In the genomic region with DNA sequence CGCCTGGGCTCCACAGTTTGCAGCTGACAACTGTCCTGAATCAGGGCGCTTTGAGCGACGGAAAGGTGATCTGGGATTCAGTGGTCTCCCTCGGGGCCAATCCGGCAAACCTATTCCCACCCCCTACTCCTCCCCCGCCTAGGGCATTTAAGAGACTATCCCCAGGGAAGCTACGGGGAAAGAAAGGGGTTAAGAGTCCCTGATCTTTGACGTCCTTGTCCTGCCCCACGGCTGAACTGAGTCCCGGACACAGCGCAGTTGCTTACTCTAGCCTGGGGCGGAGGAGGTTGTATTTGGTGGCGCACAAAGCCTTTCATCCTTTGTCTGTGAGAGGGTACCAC, we compare ENCODE assay signal across 13 cellular contexts. TPM values are rescaled to one million over a fixed set of nuclear protein-coding genes. Genes with fewer than 3 reads are reported as not detected.
DNase-seq lines count a peak whose midpoint lies in the region; ATAC-seq, FAIRE-seq and TF ChIP-seq lines count a peak whose summit lies in the region.
"Had no signal": no experiment of that assay in that cellular context is flagged by ENCODE, and none has a peak within 500 bp of the region (broad histone marks: within the 10 kb centered on the region; RNA-seq: fewer than 3 reads in every experiment).

No MANE protein-coding gene starts in this region.

- DNase-seq in H7, result peak; percentile 35
- DNase-seq in kidney, result peak; percentile 39
- DNase-seq in spleen, result no peak
- no peak for DNase-seq in ovary
- no peak for DNase-seq in frontal cortex (ENCODE audit: low spot score in 2 of 2)
- no peak for DNase-seq in activated naive CD4-positive, alpha-beta T cell treated with anti-CD3 and anti-CD28 coated beads, Interleukin-2, amount 10 ng/mL, durations not matched to agents 7 days and 5 days
- DNase-seq: activated effector memory CD4-positive, alpha-beta T cell treated with Interleukin-2 at 50 U/mL for 16 hours; Caco-2; NCI-H524; trophoblast cell had no signal

- H3K27me3 ChIP-seq in H7 (ENCODE audit: control insufficient read depth, insufficient read depth, low read length), result peaks cover 57% of the 10 kb centered on the region
- H3K27me3 ChIP-seq in spleen (replicated peaks in 1 of 7), result peaks cover 0 to 85% (median 57%) of the 10 kb centered on the region in 7 donors
- no peaks in the 10 kb centered on the region for H3K27me3 ChIP-seq in ovary

- H3K4me3 ChIP-seq in H7 (ENCODE audit: insufficient read depth, low read depth, low read length) (peak overlapping the region; percentile 68), kidney (ENCODE audit: low read length in 2 of 2) (peak overlapping the region; percentile 36 to 90), spleen (peak overlapping the region in 6 of 8 donors; percentile 22 to 83 (median 66)), ovary (no peak overlapping the region)

- no peaks in the 10 kb centered on the region for H3K9me3 ChIP-seq in kidney (ENCODE audit: control insufficient read depth in 1 of 2, low read length in 2 of 2)
- no peaks in the 10 kb centered on the region for H3K9me3 ChIP-seq in spleen
- H3K9me3 ChIP-seq in ovary, result no peaks in the 10 kb centered on the region
- H3K9me3 ChIP-seq: Caco-2 had no signal

- H3K9me3 Mint-ChIP-seq in brain, result peaks cover 0 to 3% (median 2%) of the 10 kb centered on the region in 5 experiments
- no peaks in the 10 kb centered on the region for H3K9me3 Mint-ChIP-seq in activated naive CD4-positive, alpha-beta T cell treated with anti-CD3 and anti-CD28 coated beads, Interleukin-2, amount 10 ng/mL, durations not matched to agents 7 days and 5 days

- peaks cover 47% of the 10 kb centered on the region for H3K27me3 Mint-ChIP-seq in brain
- peaks cover 55% of the 10 kb centered on the region for H3K27me3 Mint-ChIP-seq in activated naive CD4-positive, alpha-beta T cell treated with anti-CD3 and anti-CD28 coated beads, Interleukin-2, amount 10 ng/mL, durations not matched to agents 7 days and 5 days

- no peak for TF ChIP-seq EP300 in ovary (IDR thresholded peaks at IDR 0.05)

- H3K4me1 Mint-ChIP-seq in brain, result peaks cover 48% of the 10 kb centered on the region
- H3K4me1 Mint-ChIP-seq in activated naive CD4-positive, alpha-beta T cell treated with anti-CD3 and anti-CD28 coated beads, Interleukin-2, amount 10 ng/mL, durations not matched to agents 7 days and 5 days, result peaks cover 31% of the 10 kb centered on the region

- no peak overlapping the region for H3K9ac ChIP-seq in kidney (ENCODE audit: low read length in 2 of 2)

- H3K27ac Mint-ChIP-seq in brain, result peak overlapping the region in 2 of 5 experiments; percentile 65 to 66
- no peak overlapping the region for H3K27ac Mint-ChIP-seq in activated naive CD4-positive, alpha-beta T cell treated with anti-CD3 and anti-CD28 coated beads, Interleukin-2, amount 10 ng/mL, durations not matched to agents 7 days and 5 days

- ATAC-seq in GM18517 (IDR thresholded peaks at IDR 0.05; ENCODE audit: unreplicated experiment), result no peak

- no peak for FAIRE-seq in kidney (lab: Jason Lieb, UNC)
- no peak for FAIRE-seq in frontal cortex (lab: Jason Lieb, UNC)

- 5 to 10% (median 5%) methylated on average over 13 to 14 of the region's 14 CpGs for WGBS in spleen, 5 donors
- 13 to 20% (median 16%) methylated on average over 14 of the region's 14 CpGs for WGBS in ovary, 3 donors

- H3K4me1 ChIP-seq in kidney (ENCODE audit: control insufficient read depth in 1 of 2, insufficient read depth in 1 of 2, low read depth in 1 of 2, low read length in 2 of 2), result peaks cover 0 to 10% of the 10 kb centered on the region in 2 donors
- peaks cover 11 to 48% (median 36%) of the 10 kb centered on the region in 6 donors for H3K4me1 ChIP-seq in spleen
- peaks cover 14% of the 10 kb centered on the region for H3K4me1 ChIP-seq in ovary (ENCODE audit: insufficient read depth)
- H3K4me1 ChIP-seq: Caco-2 had no signal

- H3K27ac ChIP-seq in kidney (ENCODE audit: low read depth in 2 of 2, low read length in 2 of 2) (no peak overlapping the region), spleen (no peak overlapping the region), ovary (no peak overlapping the region)

- CTCF ChIA-PET in activated naive CD4-positive, alpha-beta T cell treated with anti-CD3 and anti-CD28 coated beads, Interleukin-2, amount 10 ng/mL, durations not matched to agents 7 days and 5 days (lab: Charles Lee), result no interaction called here

- H3K36me3 ChIP-seq in H7 (replicated peaks; ENCODE audit: control insufficient read depth, insufficient read depth, low read length) (no peaks in the 10 kb centered on the region), kidney (ENCODE audit: control insufficient read depth in 1 of 2, insufficient read depth in 2 of 2, low read length in 2 of 2) (no peaks in the 10 kb centered on the region), spleen (no peaks in the 10 kb centered on the region), ovary (no peaks in the 10 kb centered on the region)

- TF ChIP-seq CTCF in brain (conservative IDR thresholded peaks at IDR 0.05), result no peak
- no peak for TF ChIP-seq CTCF in kidney (IDR thresholded peaks at IDR 0.05; ENCODE audit: borderline replicate concordance, extremely low read depth, insufficient read depth)
- TF ChIP-seq CTCF in spleen (IDR thresholded peaks at IDR 0.05 in 8 of 11, conservative IDR thresholded peaks at IDR 0.05 in 3 of 11), result no peak
- no peak for TF ChIP-seq CTCF in ovary (IDR thresholded peaks at IDR 0.05)

- intact Hi-C loops in kidney (cut with DNase I), result no loop called here
- intact Hi-C loops in spleen (cut with DNase I; ENCODE audit: low total_unique reads), result no loop called here
- intact Hi-C loops in ovary (cut with DNase I), result no loop called here

- H3K4me3 Mint-ChIP-seq in brain, result peak overlapping the region; percentile 64 to 94 (median 92)
- H3K4me3 Mint-ChIP-seq in activated naive CD4-positive, alpha-beta T cell treated with anti-CD3 and anti-CD28 coated beads, Interleukin-2, amount 10 ng/mL, durations not matched to agents 7 days and 5 days, result no peak overlapping the region

- no peak for TF ChIP-seq POLR2A in spleen (IDR thresholded peaks at IDR 0.05)
- no peak for TF ChIP-seq POLR2A in ovary (IDR thresholded peaks at IDR 0.05)

- no peaks in the 10 kb centered on the region for H3K36me3 Mint-ChIP-seq in brain
- H3K36me3 Mint-ChIP-seq in activated naive CD4-positive, alpha-beta T cell treated with anti-CD3 and anti-CD28 coated beads, Interleukin-2, amount 10 ng/mL, durations not matched to agents 7 days and 5 days, result peaks cover 9% of the 10 kb centered on the region

RNA-seq across cellular contexts. Expression of gene RORB, which starts 3.4 kb away (rescaled TPM):
- total RNA-seq in H7 (2014; rRNA removed; shearing (Covaris generic)), result 0.52 and 0.73 TPM in 2 replicates
- polyA plus RNA-seq in brain (ENCODE audit: insufficient read depth, low read depth, low replicate concordance), result 4.1 TPM
- 0.41 TPM for total RNA-seq in kidney
- 0.11 TPM for polyA plus RNA-seq in kidney (ENCODE audit: insufficient read depth, low read depth, low replicate concordance)
- total RNA-seq in spleen, result under 1 TPM in 5 of 7 donors, not detected in 2; 0.09 to 0.18 (median 0.17) TPM
- polyA plus RNA-seq in spleen, result under 1 TPM; 0.02 to 0.03 (median 0.02) TPM
- total RNA-seq in ovary, result 1 to 10 TPM in 1 of 7 donors, under 1 TPM in 6; 0.08 to 1.0 (median 0.53) TPM
- under 1 TPM; 0.10 to 0.60 TPM for polyA plus RNA-seq in ovary
- total RNA-seq in frontal cortex, result 42.8 TPM
- total RNA-seq: Caco-2, osteocyte had no signal

Comparison
In these comparisons a context has a peak if more than half of its experiments do, and no peak if none do; other contexts are left out.
1. DNase-seq: peak in H7 (single experiment) and kidney (single experiment); none in spleen (single experiment), ovary (0 of 5), frontal cortex (0 of 2) and activated naive CD4-positive, alpha-beta T cell treated with anti-CD3 and anti-CD28 coated beads, Interleukin-2, amount 10 ng/mL, durations not matched to agents 7 days and 5 days (single experiment).
2. RNA of gene RORB, which starts 3.4 kb away (total RNA-seq): 42.8 TPM in frontal cortex (single experiment); 0.52 to 0.73 TPM in H7, 0.08 to 1.0 TPM in ovary, 0.41 TPM in kidney (single experiment) and 0.09 to 0.18 TPM in spleen; every median in the first group is over 10 times any median in the second.